ENCODE assay signal across 18 cellular contexts in genomic region chr20:19673575-19673974, GRCh38.
DNase-seq lines count a peak whose midpoint lies in the region; ATAC-seq, FAIRE-seq and TF ChIP-seq lines count a peak whose summit lies in the region.
"Had no signal": no experiment of that assay in that cellular context is flagged by ENCODE, and none has a peak within 500 bp of the region (broad histone marks: within the 10 kb centered on the region; RNA-seq: fewer than 3 reads in every experiment).

No MANE protein-coding gene starts in this region.

- H3K4me1 Mint-ChIP-seq in HFFc6 (ENCODE audit: low read depth): peaks cover 10% of the 10 kb centered on the region; the same call in 1 of the 2 replicates
- peaks cover 3% of the 10 kb centered on the region for H3K4me1 Mint-ChIP-seq in activated naive CD4-positive, alpha-beta T cell treated with anti-CD3 and anti-CD28 coated beads, Interleukin-2, amount 10 ng/mL, durations not matched to agents 7 days and 5 days
- no peaks in the 10 kb centered on the region for H3K4me1 Mint-ChIP-seq in activated T-cell treated with anti-CD3 and anti-CD28 coated beads, Interleukin-2, amount 50 U/mL, for 4 hours (ENCODE audit: low read depth)

- no peak overlapping the region for H2BK5ac ChIP-seq in trophoblast cell (ENCODE audit: low read depth, low read length, poor library complexity)

- no peak overlapping the region for H3K9ac ChIP-seq in K562 (ENCODE audit: insufficient read depth in 1 of 2, low read depth in 2 of 2, low read length in 2 of 2)
- H3K9ac ChIP-seq in trophoblast cell (ENCODE audit: low read length): no peak overlapping the region

- no peaks in the 10 kb centered on the region for H3K9me3 Mint-ChIP-seq in HFFc6
- no peaks in the 10 kb centered on the region for H3K9me3 Mint-ChIP-seq in activated naive CD4-positive, alpha-beta T cell treated with anti-CD3 and anti-CD28 coated beads, Interleukin-2, amount 10 ng/mL, durations not matched to agents 7 days and 5 days
- no peaks in the 10 kb centered on the region for H3K9me3 Mint-ChIP-seq in activated T-cell treated with anti-CD3 and anti-CD28 coated beads, Interleukin-2, amount 50 U/mL, for 4 hours

- no peak overlapping the region for H2BK120ac ChIP-seq in trophoblast cell (ENCODE audit: insufficient read depth, low read length, poor library complexity)

- H2AFZ ChIP-seq in K562 (ENCODE audit: low read depth, low read length): no peak overlapping the region
- no peak overlapping the region for H2AFZ ChIP-seq in trophoblast cell (ENCODE audit: insufficient read depth, low read length, poor library complexity)

- POLR2A ChIA-PET in K562 (lab: Yijun Ruan, JAX): no interaction called here

- BruUV-seq in K562 (replicated peaks; lab: Mats Ljungman, UMichigan): no TSS peak

- H4K12ac ChIP-seq in trophoblast cell (ENCODE audit: low read depth, low read length): no peak overlapping the region

- no peaks in the 10 kb centered on the region for H3K36me3 ChIP-seq in K562 (ENCODE audit: control insufficient read depth, insufficient read depth, low read length)
- H3K36me3 ChIP-seq in trophoblast cell (ENCODE audit: control insufficient read depth in 1 of 2, insufficient read depth in 2 of 2, low read length in 2 of 2): no peaks in the 10 kb centered on the region

- intact Hi-C loops in K562 (cut with micrococcal nuclease): no loop called here

- TF ChIP-seq RAD21 in K562 (CRISPR knock-in tag; conservative IDR thresholded peaks at IDR 0.05 in 1 of 2, IDR thresholded peaks at IDR 0.05 in 1 of 2): no peak

- H4K20me1 ChIP-seq in K562 (replicated peaks; ENCODE audit: control insufficient read depth, insufficient read depth, low read length): no peaks in the 10 kb centered on the region

- ATAC-seq in K562 (no peak), HG03571 (IDR thresholded peaks at IDR 0.05; ENCODE audit: unreplicated experiment) (no peak)
- ATAC-seq in activated T-cell treated with anti-CD3 and anti-CD28 coated beads, Interleukin-2, amount 50 U/mL, for 4 hours: no peak
- ATAC-seq: Panc1 had no signal

- no peak overlapping the region for H4K8ac ChIP-seq in trophoblast cell (ENCODE audit: low read depth, low read length)

- H3K18ac ChIP-seq in trophoblast cell (ENCODE audit: low read length): no peak overlapping the region

- no peak for TF ChIP-seq EP300 in K562 (IDR thresholded peaks at IDR 0.05; ENCODE audit: low read length)

- no peaks in the 10 kb centered on the region for H3K79me2 ChIP-seq in K562 (ENCODE audit: control insufficient read depth, insufficient read depth, low read length)
- H3K79me2 ChIP-seq in trophoblast cell (ENCODE audit: control insufficient read depth, insufficient read depth, low read length, poor library complexity): no peaks in the 10 kb centered on the region

- H3K4me1 ChIP-seq in K562 (replicated peaks in 1 of 2; ENCODE audit: control insufficient read depth in 2 of 2, insufficient read depth in 2 of 2, low read length in 2 of 2) (no peaks in the 10 kb centered on the region), trophoblast cell (ENCODE audit: control insufficient read depth in 1 of 2, insufficient read depth in 2 of 2, low read length in 2 of 2) (no peaks in the 10 kb centered on the region)

- TF ChIP-seq POLR2A in K562 (conservative IDR thresholded peaks at IDR 0.05): no peak

- in situ Hi-C loops in K562 (cut with MboI): no loop called here

- no peak overlapping the region for H3K4me3 Mint-ChIP-seq in HFFc6
- no peak overlapping the region for H3K4me3 Mint-ChIP-seq in activated naive CD4-positive, alpha-beta T cell treated with anti-CD3 and anti-CD28 coated beads, Interleukin-2, amount 10 ng/mL, durations not matched to agents 7 days and 5 days
- no peak overlapping the region for H3K4me3 Mint-ChIP-seq in activated T-cell treated with anti-CD3 and anti-CD28 coated beads, Interleukin-2, amount 50 U/mL, for 4 hours

- no peaks in the 10 kb centered on the region for H3K79me1 ChIP-seq in trophoblast cell (ENCODE audit: low read length)

- no peak overlapping the region for H4K91ac ChIP-seq in trophoblast cell (ENCODE audit: low read depth, low read length)

- peak; percentile 62 for DNase-seq in NCI-H748 (lab: John Stamatoyannopoulos, UW; ENCODE audit: unreplicated experiment)
- DNase-seq in NCI-H748 treated with DMSO at 0.1 percent for 48 hours (lab: John Stamatoyannopoulos, UW): no peak
- peak; percentile 8 for DNase-seq in HFFc6
- no peak for DNase-seq in K562 (ENCODE audit: extremely low read depth in 1 of 4, low spot score in 3 of 4)
- DNase-seq in trophoblast cell: peak; percentile 42 to 78
- no peak for DNase-seq in activated naive CD4-positive, alpha-beta T cell treated with anti-CD3 and anti-CD28 coated beads, Interleukin-2, amount 10 ng/mL, durations not matched to agents 7 days and 5 days
- DNase-seq in activated T-cell treated with anti-CD3 and anti-CD28 coated beads, Interleukin-2, amount 50 U/mL, for 4 hours: no peak
- DNase-seq: C1 segment of cervical spinal cord, IMR-90, NCI-H1436, NCI-H2081 treated with DMSO at 0.1 percent for 48 hours, NCI-H226, NCI-H526 treated with DMSO at 0.1 percent for 48 hours, SHP77 treated with DMSO at 0.1 percent for 48 hours had no signal

- H3K27me3 Mint-ChIP-seq in HFFc6 (ENCODE audit: insufficient read depth): peaks cover 37% of the 10 kb centered on the region
- H3K27me3 Mint-ChIP-seq in activated naive CD4-positive, alpha-beta T cell treated with anti-CD3 and anti-CD28 coated beads, Interleukin-2, amount 10 ng/mL, durations not matched to agents 7 days and 5 days: peaks cover 13% of the 10 kb centered on the region
- H3K27me3 Mint-ChIP-seq in activated T-cell treated with anti-CD3 and anti-CD28 coated beads, Interleukin-2, amount 50 U/mL, for 4 hours (ENCODE audit: low read depth): peaks cover 6% of the 10 kb centered on the region

- H3K27ac Mint-ChIP-seq in HFFc6: no peak overlapping the region
- no peak overlapping the region for H3K27ac Mint-ChIP-seq in activated naive CD4-positive, alpha-beta T cell treated with anti-CD3 and anti-CD28 coated beads, Interleukin-2, amount 10 ng/mL, durations not matched to agents 7 days and 5 days

- H3K4me3 ChIP-seq in K562: no peak overlapping the region
- H3K4me3 ChIP-seq in trophoblast cell (ENCODE audit: low read depth, low read length): no peak overlapping the region

- H3K14ac ChIP-seq in trophoblast cell (ENCODE audit: low read length): no peak overlapping the region

- no peak overlapping the region for H3K4ac ChIP-seq in trophoblast cell (ENCODE audit: low read depth, low read length)

- H3K9me1 ChIP-seq in K562 (ENCODE audit: control insufficient read depth, insufficient read depth, low read length): no peaks in the 10 kb centered on the region

- no peaks in the 10 kb centered on the region for H3K9me3 ChIP-seq in K562 (replicated peaks; ENCODE audit: control insufficient read depth, insufficient read depth, low read depth, low read length)
- no peaks in the 10 kb centered on the region for H3K9me3 ChIP-seq in trophoblast cell (ENCODE audit: insufficient read depth, low read depth, low read length)

- H3K23ac ChIP-seq in trophoblast cell (ENCODE audit: low read length): no peak overlapping the region

- no peak for FAIRE-seq in K562 (lab: Jason Lieb, UNC)
- FAIRE-seq: A204.1, H1 had no signal

- H3K27me3 ChIP-seq in K562 (ENCODE audit: control insufficient read depth in 2 of 2, insufficient read depth in 2 of 2, low read length in 2 of 2): peaks cover 0 to 5% of the 10 kb centered on the region in 2 experiments; a peak in 1 of 5 replicates
- H3K27me3 ChIP-seq in trophoblast cell (ENCODE audit: insufficient read depth, low read length): no peaks in the 10 kb centered on the region

- H3K4me2 ChIP-seq in K562 (ENCODE audit: insufficient read depth, low read length) (no peak overlapping the region), trophoblast cell (ENCODE audit: low read length) (no peak overlapping the region)

- H2AK5ac ChIP-seq in trophoblast cell (ENCODE audit: low read length): no peak overlapping the region

- H2BK12ac ChIP-seq in trophoblast cell (ENCODE audit: low read length): no peak overlapping the region

- no peak for TF ChIP-seq CTCF in HFFc6 (IDR thresholded peaks at IDR 0.05)
- no peak for TF ChIP-seq CTCF in K562 (IDR thresholded peaks at IDR 0.05 in 2 of 3, conservative IDR thresholded peaks at IDR 0.05 in 1 of 3; ENCODE audit: insufficient read depth in 2 of 3, low read depth in 1 of 3, low read length in 3 of 3)

- H3K36me3 Mint-ChIP-seq in HFFc6 (ENCODE audit: low read depth): no peaks in the 10 kb centered on the region
- no peaks in the 10 kb centered on the region for H3K36me3 Mint-ChIP-seq in activated naive CD4-positive, alpha-beta T cell treated with anti-CD3 and anti-CD28 coated beads, Interleukin-2, amount 10 ng/mL, durations not matched to agents 7 days and 5 days
- H3K36me3 Mint-ChIP-seq in activated T-cell treated with anti-CD3 and anti-CD28 coated beads, Interleukin-2, amount 50 U/mL, for 4 hours (ENCODE audit: insufficient read depth): no peaks in the 10 kb centered on the region

- H3K27ac ChIP-seq in K562 (ENCODE audit: extremely low read depth, low read depth, low read length) (no peak overlapping the region), trophoblast cell (ENCODE audit: low read depth, low read length) (no peak overlapping the region)

- CTCF ChIA-PET in K562 (lab: Yijun Ruan, JAX; ENCODE audit: low intra/inter-chr PET ratio): no interaction called here
- CTCF ChIA-PET in activated naive CD4-positive, alpha-beta T cell treated with anti-CD3 and anti-CD28 coated beads, Interleukin-2, amount 10 ng/mL, durations not matched to agents 7 days and 5 days (lab: Charles Lee): interaction anchor here (1.3 kb wide), 1 partner anchor 12 kb away, joined by 5 read pairs; no protein-coding TSS in a partner anchor

TF ChIP-seq in K562, 482 proteins besides CTCF, POLR2A, EP300 and RAD21 (continues in another document):
- TF ChIP-seq ZNF696 (CRISPR knock-in tag; conservative IDR thresholded peaks at IDR 0.05) (no peak), POLR2AphosphoS2 (IDR thresholded peaks at IDR 0.05; ENCODE audit: low read length) (no peak), ZNF507 (tag; conservative IDR thresholded peaks at IDR 0.05) (no peak), NFIC (IDR thresholded peaks at IDR 0.05) (peak; percentile 53; the same call in 1 of the 2 replicates), MAFF (IDR thresholded peaks at IDR 0.05; ENCODE audit: low read length) (no peak), NR2C1 (IDR thresholded peaks at IDR 0.05) (no peak), NR2C1 (tag; IDR thresholded peaks at IDR 0.05) (no peak), FOXM1 (IDR thresholded peaks at IDR 0.05; ENCODE audit: low read depth) (no peak), FOXM1 (CRISPR knock-in tag; IDR thresholded peaks at IDR 0.05; ENCODE audit: low read depth) (no peak), SIX5 (IDR thresholded peaks at IDR 0.05; ENCODE audit: borderline replicate concordance in 1 of 2, insufficient read depth in 1 of 2, low read depth in 1 of 2, low read length in 2 of 2) (no peak)
- TF ChIP-seq, protein P1, sequence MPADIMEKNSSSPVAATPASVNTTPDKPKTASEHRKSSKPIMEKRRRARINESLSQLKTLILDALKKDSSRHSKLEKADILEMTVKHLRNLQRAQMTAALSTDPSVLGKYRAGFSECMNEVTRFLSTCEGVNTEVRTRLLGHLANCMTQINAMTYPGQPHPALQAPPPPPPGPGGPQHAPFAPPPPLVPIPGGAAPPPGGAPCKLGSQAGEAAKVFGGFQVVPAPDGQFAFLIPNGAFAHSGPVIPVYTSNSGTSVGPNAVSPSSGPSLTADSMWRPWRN (IDR thresholded peaks at IDR 0.05; ENCODE audit: low read depth): no peak

Comparison
In these comparisons a context has a peak if more than half of its experiments do, and no peak if none do; other contexts are left out.
1. DNase-seq: peak in NCI-H748 (single experiment), HFFc6 (single experiment) and trophoblast cell (2 of 2); none in NCI-H748 treated with DMSO at 0.1 percent for 48 hours (single experiment), K562 (0 of 4), activated naive CD4-positive, alpha-beta T cell treated with anti-CD3 and anti-CD28 coated beads, Interleukin-2, amount 10 ng/mL, durations not matched to agents 7 days and 5 days (single experiment) and activated T-cell treated with anti-CD3 and anti-CD28 coated beads, Interleukin-2, amount 50 U/mL, for 4 hours (single experiment).